ENCODE assay signal across 24 cellular contexts in the genomic region with DNA sequence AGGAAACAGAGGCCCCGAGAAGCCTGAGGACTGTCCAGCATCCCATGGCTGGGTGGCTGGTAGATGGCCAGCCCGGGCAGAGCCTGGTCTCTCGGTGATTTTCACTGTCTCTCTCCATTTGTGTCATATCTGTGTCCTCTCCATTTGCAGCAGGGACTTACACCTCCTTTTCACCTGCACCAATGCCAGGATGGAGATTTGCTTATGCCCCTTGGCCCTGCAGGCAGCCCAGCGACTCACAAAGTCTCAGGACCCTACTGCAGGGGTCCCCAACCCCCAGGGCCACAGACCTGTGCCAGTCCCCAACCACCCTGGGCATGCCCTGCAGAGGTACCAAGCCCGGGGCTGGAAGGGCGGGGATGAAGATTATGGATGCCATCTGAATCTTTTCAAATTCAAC.
"Had no signal": no experiment of that assay in that cellular context is flagged by ENCODE, and none has a peak within 500 bp of the region (broad histone marks: within the 10 kb centered on the region; RNA-seq: fewer than 3 reads in every experiment).

No MANE protein-coding gene starts in this region.

- H3K9me3 Mint-ChIP-seq: dendritic cell treated with granulocyte-macrophage colony-stimulating factor and Interleukin-4, amounts not matched to agents 40 ng/mL and 50 ng/mL, for 4 days; memory B cell; natural killer cell treated with Interleukin-12 subunit alpha and Interleukin-12 subunit beta and Interleukin-15 and Interleukin-18, amount 100 ng/mL, for 72 hours; stimulated activated memory B cell treated with anti-CD40 and anti-IgM and Interleukin-4, amounts not matched to agents 10 μg/mL and 1 μg/mL and 100 μg/mL, for 72 hours had no signal

- DNase-seq: effector memory CD4-positive, alpha-beta T cell; foreskin keratinocyte; heart left ventricle; kidney; spleen; stimulated activated CD4-positive, alpha-beta T cell treated with anti-CD3 and anti-CD28 coated beads, Interleukin-4, amount 100 ng/mL, for 4 hours; stimulated activated naive CD8-positive, alpha-beta T cell treated with anti-CD3 and anti-CD28 coated beads, Interleukin-15, Interleukin-2, amounts not matched to agents 100 U/mL and 50 U/mL, for 24 hours; substantia nigra; transverse colon; upper lobe of right lung; uterus had no signal

- H3K4me2 ChIP-seq: hepatocyte had no signal

- H3K27me3 ChIP-seq: esophagus muscularis mucosa, gastroesophageal sphincter, hepatocyte, spleen, transverse colon, upper lobe of right lung, uterus had no signal

- H3K27ac ChIP-seq: foreskin keratinocyte, prostate gland had no signal

- H3K4me3 ChIP-seq: esophagus muscularis mucosa, gastroesophageal sphincter, heart left ventricle, hepatocyte, lung, prostate gland, skin epidermis, spleen, transverse colon, upper lobe of right lung, uterus had no signal

- H3K36me3 ChIP-seq: esophagus muscularis mucosa, gastroesophageal sphincter, heart left ventricle, prostate gland, spleen, transverse colon, upper lobe of right lung, uterus had no signal

- H3K27ac Mint-ChIP-seq: memory B cell; natural killer cell treated with Interleukin-12 subunit alpha and Interleukin-12 subunit beta and Interleukin-15 and Interleukin-18, amount 100 ng/mL, for 72 hours; stimulated activated memory B cell treated with anti-CD40 and anti-IgM and Interleukin-4, amounts not matched to agents 10 μg/mL and 1 μg/mL and 100 μg/mL, for 72 hours had no signal

- H3K79me2 ChIP-seq: hepatocyte had no signal

- ATAC-seq: foreskin keratinocyte; gastroesophageal sphincter; natural killer cell treated with Interleukin-12 subunit alpha and Interleukin-12 subunit beta and Interleukin-15 and Interleukin-18, amount 100 ng/mL, for 72 hours; stimulated activated memory B cell treated with anti-CD40 and anti-IgM and Interleukin-4, amounts not matched to agents 10 μg/mL and 1 μg/mL and 100 μg/mL, for 72 hours; stimulated activated naive CD8-positive, alpha-beta T cell treated with anti-CD3 and anti-CD28 coated beads, Interleukin-15, Interleukin-2, amounts not matched to agents 100 U/mL and 50 U/mL, for 24 hours; upper lobe of right lung had no signal

- H3K4me3 Mint-ChIP-seq: dendritic cell treated with granulocyte-macrophage colony-stimulating factor and Interleukin-4, amounts not matched to agents 40 ng/mL and 50 ng/mL, for 4 days; memory B cell; natural killer cell treated with Interleukin-12 subunit alpha and Interleukin-12 subunit beta and Interleukin-15 and Interleukin-18, amount 100 ng/mL, for 72 hours; neural crest cell; stimulated activated memory B cell treated with anti-CD40 and anti-IgM and Interleukin-4, amounts not matched to agents 10 μg/mL and 1 μg/mL and 100 μg/mL, for 72 hours had no signal

- H2AFZ ChIP-seq: hepatocyte had no signal

- H3K36me3 Mint-ChIP-seq: memory B cell; natural killer cell treated with Interleukin-12 subunit alpha and Interleukin-12 subunit beta and Interleukin-15 and Interleukin-18, amount 100 ng/mL, for 72 hours; stimulated activated memory B cell treated with anti-CD40 and anti-IgM and Interleukin-4, amounts not matched to agents 10 μg/mL and 1 μg/mL and 100 μg/mL, for 72 hours had no signal

- FAIRE-seq: colon, endothelial cell of umbilical vein, kidney had no signal

- H3K4me1 ChIP-seq: foreskin keratinocyte, prostate gland, uterus had no signal

- H3K9me3 ChIP-seq: esophagus muscularis mucosa, gastroesophageal sphincter, heart left ventricle, prostate gland, spleen, transverse colon, upper lobe of right lung, uterus had no signal

- H3K4me1 Mint-ChIP-seq: memory B cell; stimulated activated memory B cell treated with anti-CD40 and anti-IgM and Interleukin-4, amounts not matched to agents 10 μg/mL and 1 μg/mL and 100 μg/mL, for 72 hours had no signal
